Comparison of ENCODE assay signal across 9 cellular contexts in the genomic region with DNA sequence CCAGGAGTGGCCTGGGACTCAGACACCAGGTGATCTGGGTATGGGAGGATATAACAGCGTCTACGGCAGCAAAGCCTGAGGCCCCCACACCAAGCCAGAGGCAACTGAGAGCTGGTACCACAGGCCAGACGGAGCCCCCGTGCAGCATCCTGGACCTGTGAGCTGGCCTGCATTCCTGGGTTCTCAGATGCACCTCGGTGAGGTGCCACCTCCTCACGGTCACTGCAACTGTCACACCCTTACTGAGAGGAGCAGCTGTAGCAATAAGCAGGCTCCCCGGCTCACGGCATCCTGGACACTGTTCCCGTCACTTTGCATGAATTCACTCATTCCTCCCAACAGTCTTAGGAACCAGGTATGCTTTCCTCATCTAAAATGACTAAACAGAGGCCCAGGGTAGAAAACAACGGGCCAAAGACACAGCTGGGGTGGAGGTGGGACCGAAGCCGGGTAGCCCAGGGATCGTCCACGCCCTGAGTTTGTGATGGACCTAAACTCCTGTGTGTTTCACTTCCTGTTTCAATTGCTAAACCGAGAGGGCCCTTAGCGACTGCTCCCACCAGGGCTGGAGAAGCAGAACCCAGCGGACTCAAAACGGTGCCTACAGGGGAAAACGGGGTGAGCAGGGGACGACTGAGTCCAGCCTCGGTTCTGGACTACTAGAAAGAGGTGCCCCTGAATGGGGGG.
DNase-seq lines count a peak whose midpoint lies in the region; ATAC-seq, FAIRE-seq and TF ChIP-seq lines count a peak whose summit lies in the region.
"Had no signal": no experiment of that assay in that cellular context is flagged by ENCODE, and none has a peak within 500 bp of the region (broad histone marks: within the 10 kb centered on the region; RNA-seq: fewer than 3 reads in every experiment).

No MANE protein-coding gene starts in this region.

- H3K79me2 ChIP-seq in GM23338 (replicated peaks; ENCODE audit: insufficient read depth) (peaks cover 100% of the 10 kb centered on the region), OCI-LY7 (ENCODE audit: insufficient read depth, low read depth, low read length) (no peaks in the 10 kb centered on the region), keratinocyte (ENCODE audit: control insufficient read depth, insufficient read depth, low read length) (peaks cover 80% of the 10 kb centered on the region)

- peaks cover 34% of the 10 kb centered on the region for H3K27me3 Mint-ChIP-seq in GM23338 (ENCODE audit: insufficient read depth, low read depth, poor library complexity)

- H3K9ac ChIP-seq in keratinocyte (ENCODE audit: control insufficient read depth, extremely low read depth, insufficient read depth, low read length) = peak overlapping the region; percentile 25

- peak overlapping the region; percentile 25; the same call in 1 of the 2 replicates for H3K4me2 ChIP-seq in GM23338
- H3K4me2 ChIP-seq in OCI-LY7 (ENCODE audit: low read length) = peak overlapping the region; percentile 76
- H3K4me2 ChIP-seq in keratinocyte (ENCODE audit: control insufficient read depth, extremely low read depth, insufficient read depth, low read depth, low read length) = no peak overlapping the region

- H3F3A ChIP-seq in GM23338 (replicated peaks; ENCODE audit: low read depth) = 0 out of 2 replicates have a peak, but pooled peaks cover 3% of the 10 kb centered on the region

- TF ChIP-seq CTCF in GM23338 (conservative IDR thresholded peaks at IDR 0.05; ENCODE audit: low read depth in 2 of 2) (no peak), OCI-LY7 (conservative IDR thresholded peaks at IDR 0.05; ENCODE audit: low read length) (no peak), keratinocyte (optimal IDR thresholded peaks at IDR 0.05 in 1 of 3, IDR thresholded peaks at IDR 0.05 in 1 of 3, conservative IDR thresholded peaks at IDR 0.05 in 1 of 3; ENCODE audit: extremely low read depth in 1 of 3, insufficient read depth in 2 of 3, low read length in 3 of 3) (no peak), GM10266 (IDR thresholded peaks at IDR 0.05; ENCODE audit: control insufficient read depth, insufficient read depth, low read depth, missing control alignments) (no peak)

- H3K27me3 ChIP-seq in GM23338 (ENCODE audit: insufficient read depth) = no peaks in the 10 kb centered on the region
- H3K27me3 ChIP-seq in keratinocyte (ENCODE audit: control insufficient read depth, extremely low read depth, insufficient read depth, low read length) = no peaks in the 10 kb centered on the region

- DNase-seq in GM23338 (ENCODE audit: low spot score) = no peak
- peak; percentile 64 for DNase-seq in OCI-LY7 (ENCODE audit: low spot score)
- DNase-seq in keratinocyte (ENCODE audit: low read depth, low spot score) = no peak
- peak; percentile 20 for DNase-seq in superior temporal gyrus (ENCODE audit: extremely low spot score)
- no peak for DNase-seq in mucosa of gallbladder (ENCODE audit: low spot score)
- DNase-seq in GM10266 (ENCODE audit: extremely low spot score) = no peak
- DNase-seq in T1000 (lab: John Stamatoyannopoulos, UW) = no peak
- DNase-seq in activated effector memory CD4-positive, alpha-beta T cell treated with anti-CD3 and anti-CD28 coated beads, Interleukin-2, amount 50 U/mL, for 16 hours = no peak
- DNase-seq: MM.1S had no signal

- peaks cover 4% of the 10 kb centered on the region for H3K9me1 ChIP-seq in keratinocyte (ENCODE audit: control insufficient read depth, extremely low read depth, insufficient read depth, low read length)

- H4K20me1 ChIP-seq in GM23338 (replicated peaks; ENCODE audit: insufficient read depth) = peaks cover 96% of the 10 kb centered on the region
- H4K20me1 ChIP-seq in OCI-LY7 (ENCODE audit: insufficient read depth, low read length) = no peaks in the 10 kb centered on the region
- peaks cover 24% of the 10 kb centered on the region for H4K20me1 ChIP-seq in keratinocyte (ENCODE audit: control insufficient read depth, extremely low read depth, insufficient read depth, low read length)

- no TSS peak for BruUV-seq in OCI-LY7 (replicated peaks; lab: Mats Ljungman, UMichigan)

- peak overlapping the region; percentile 67; the same call in 1 of the 2 replicates for H3K27ac ChIP-seq in GM23338 (ENCODE audit: low read depth)
- peak overlapping the region; percentile 8 for H3K27ac ChIP-seq in OCI-LY7 (ENCODE audit: low read depth, low read length, poor library complexity, severe bottlenecking)
- H3K27ac ChIP-seq in keratinocyte (ENCODE audit: control insufficient read depth, insufficient read depth, low read length) = peak overlapping the region; percentile 24

- peaks cover 79% of the 10 kb centered on the region for H3K36me3 Mint-ChIP-seq in GM23338 (ENCODE audit: low read depth)

- intact Hi-C loops in OCI-LY7 (cut with micrococcal nuclease; ENCODE audit: unreplicated experiment) = loop anchor here (1.0 to 10.0 kb wide), 3 partner anchors 69 to 663 kb away; no protein-coding TSS in a partner anchor

- ATAC-seq in GM23338 = peak; percentile 7

- peaks cover 78% of the 10 kb centered on the region for H3K4me1 ChIP-seq in GM23338 (ENCODE audit: insufficient read depth)
- peaks cover 68% of the 10 kb centered on the region for H3K4me1 ChIP-seq in OCI-LY7 (ENCODE audit: insufficient read depth, low read length, poor library complexity, severe bottlenecking)
- H3K4me1 ChIP-seq in keratinocyte (ENCODE audit: control insufficient read depth, extremely low read depth, insufficient read depth, low read length) = peaks cover 38% of the 10 kb centered on the region

- CTCF ChIA-PET in OCI-LY7 (lab: Charles Lee; ENCODE audit: unreplicated experiment) = interaction anchor here (0.5 to 1.5 kb wide), 3 partner anchors 22 to 69 kb away, joined by 3 to 7 read pairs (median 4); no protein-coding TSS in a partner anchor

- H2AFZ ChIP-seq in GM23338 (no peak overlapping the region), OCI-LY7 (ENCODE audit: low read length) (peak overlapping the region; percentile 50), keratinocyte (ENCODE audit: control insufficient read depth, low read length) (no peak overlapping the region)

- no peaks in the 10 kb centered on the region for H3K9me2 ChIP-seq in GM23338 (ENCODE audit: insufficient read depth)
- no peaks in the 10 kb centered on the region for H3K9me2 ChIP-seq in OCI-LY7 (ENCODE audit: insufficient read depth, low read length)

- H3K9me3 ChIP-seq in OCI-LY7 (ENCODE audit: low read length) = no peaks in the 10 kb centered on the region
- no peaks in the 10 kb centered on the region for H3K9me3 ChIP-seq in keratinocyte (ENCODE audit: control insufficient read depth, low read depth, low read length)

- POLR2A ChIA-PET in OCI-LY7 (lab: Charles Lee) = interaction anchor here (1.0 kb wide), 1 partner anchor 74 kb away, joined by 4 read pairs; no protein-coding TSS in a partner anchor

- H3K27ac Mint-ChIP-seq in GM23338 = peak overlapping the region; percentile 73

- FAIRE-seq in keratinocyte (lab: Jason Lieb, UNC) = no peak

- no peaks in the 10 kb centered on the region for H3K9me3 Mint-ChIP-seq in GM23338

- H3K4me3 ChIP-seq in GM23338 (no peak overlapping the region), OCI-LY7 (ENCODE audit: low read depth, low read length, poor library complexity, severe bottlenecking) (peak overlapping the region; percentile 37), keratinocyte (ENCODE audit: control insufficient read depth in 2 of 3, extremely low read depth in 1 of 3, insufficient read depth in 2 of 3, low read depth in 1 of 3, low read length in 3 of 3) (no peak overlapping the region)

- H3K4me3 Mint-ChIP-seq in GM23338 = no peak overlapping the region; the same call in 2 of the 3 replicates

- H3K4me1 Mint-ChIP-seq in GM23338 = peaks cover 94% of the 10 kb centered on the region

- H3K36me3 ChIP-seq in GM23338 (ENCODE audit: insufficient read depth) (no peaks in the 10 kb centered on the region), OCI-LY7 (ENCODE audit: insufficient read depth, low read length) (no peaks in the 10 kb centered on the region), keratinocyte (ENCODE audit: control insufficient read depth in 2 of 2, extremely low read depth in 1 of 2, insufficient read depth in 2 of 2, low read length in 2 of 2) (peaks cover 17 to 24% of the 10 kb centered on the region in 2 experiments)

- dilution Hi-C loops in keratinocyte (cut with MboI; ENCODE audit: extremely low pct_ligation_motif_present, low sequenced_read_pairs) = no loop called here

TF ChIP-seq in GM23338, 12 proteins besides CTCF, POLR2A, EP300 and RAD21 (continues in another document):
- TF ChIP-seq ZNF331 (CRISPR knock-in tag; IDR thresholded peaks at IDR 0.05; ENCODE audit: low read depth) = no peak
- no peak for TF ChIP-seq CREB1 (CRISPR knock-in tag; IDR thresholded peaks at IDR 0.05; ENCODE audit: low read depth)
- TF ChIP-seq POLR2AphosphoS5 (IDR thresholded peaks at IDR 0.05; ENCODE audit: low read depth) = no peak; the same call in 1 of the 2 replicates
- TF ChIP-seq JUNB (IDR thresholded peaks at IDR 0.05; ENCODE audit: unreplicated experiment) = no peak
- TF ChIP-seq STAT1 (IDR thresholded peaks at IDR 0.05; ENCODE audit: unreplicated experiment) = no peak
- TF ChIP-seq ZNF114 (CRISPR knock-in tag; IDR thresholded peaks at IDR 0.05) = no peak
- TF ChIP-seq NANOG (IDR thresholded peaks at IDR 0.05; ENCODE audit: borderline replicate concordance) = no peak
- no peak for TF ChIP-seq EZH2 (IDR thresholded peaks at IDR 0.05; ENCODE audit: low read depth, unreplicated experiment)

Comparison
In these comparisons a context has a peak if more than half of its experiments do, and no peak if none do; other contexts are left out.
1. DNase-seq: peak in OCI-LY7 (single experiment) and superior temporal gyrus (single experiment); none in GM23338 (single experiment), keratinocyte (single experiment), mucosa of gallbladder (single experiment), GM10266 (single experiment), T1000 (single experiment) and activated effector memory CD4-positive, alpha-beta T cell treated with anti-CD3 and anti-CD28 coated beads, Interleukin-2, amount 50 U/mL, for 16 hours (single experiment).
2. H3K27ac ChIP-seq: peak in every context shown above with its lines; median percentile 67 in GM23338; 24 in keratinocyte; 8 in OCI-LY7.